1 cellular context compared by ENCODE assay signal in genomic region chr11:64971421-64972233, GRCh38.
TF ChIP-seq lines count a peak whose summit lies in the region.

TSS of gene MAJIN (minus strand) at chr11:64972108. CDS start at chr11:64959405, 12,703 bp downstream.

TF ChIP-seq in K562, 482 proteins besides CTCF, POLR2A, EP300 and RAD21 (continued from another document and continues in another):
- TF ChIP-seq MNT (conservative IDR thresholded peaks at IDR 0.05), result 0 out of 4 replicates have a peak, but pooled peaks of 1 of the 2 experiments have one; percentile 11
- TF ChIP-seq ZNF551 (CRISPR knock-in tag; IDR thresholded peaks at IDR 0.05), result no peak
- peak; percentile 96; the same call in 1 of the 2 replicates for TF ChIP-seq ATF6 (CRISPR knock-in tag; IDR thresholded peaks at IDR 0.05)
- peak; percentile 94 to 96 for TF ChIP-seq NRF1 (conservative IDR thresholded peaks at IDR 0.05 in 1 of 2, IDR thresholded peaks at IDR 0.05 in 1 of 2)
- no peak for TF ChIP-seq ZBTB43 (CRISPR knock-in tag; IDR thresholded peaks at IDR 0.05)
- no peak for TF ChIP-seq TSHZ1 (CRISPR knock-in tag; IDR thresholded peaks at IDR 0.05)
- peak; percentile 98 to 99 for TF ChIP-seq E2F6 (IDR thresholded peaks at IDR 0.05; ENCODE audit: borderline replicate concordance in 1 of 2, extremely low read depth in 1 of 2, insufficient read depth in 1 of 2, insufficient read length in 1 of 2, low read depth in 1 of 2, low read length in 1 of 2, poor library complexity in 1 of 2, severe bottlenecking in 1 of 2)
- peak; percentile 94 for TF ChIP-seq ZNF592 (IDR thresholded peaks at IDR 0.05)
- TF ChIP-seq CBFA2T3 (IDR thresholded peaks at IDR 0.05), result no peak
- TF ChIP-seq ZNF766 (CRISPR knock-in tag; conservative IDR thresholded peaks at IDR 0.05), result no peak
- no peak for TF ChIP-seq RBM25 (IDR thresholded peaks at IDR 0.05; ENCODE audit: low read depth, low read length, severe bottlenecking)
- TF ChIP-seq SFPQ (IDR thresholded peaks at IDR 0.05; ENCODE audit: low read depth, low read length), result no peak
- TF ChIP-seq MAX (CRISPR knock-in tag; IDR thresholded peaks at IDR 0.05), result peak; percentile 91
- 0 out of 2 replicates have a peak, but pooled peaks have one; percentile 66 for TF ChIP-seq FOXP1 (CRISPR knock-in tag; IDR thresholded peaks at IDR 0.05)
- TF ChIP-seq SRSF1 (IDR thresholded peaks at IDR 0.05; ENCODE audit: low read depth, low read length), result no peak
- TF ChIP-seq PHF8 (IDR thresholded peaks at IDR 0.05; ENCODE audit: borderline replicate concordance, low read length), result peak; percentile 34; the same call in 1 of the 2 replicates
- TF ChIP-seq USF2 (CRISPR knock-in tag; IDR thresholded peaks at IDR 0.05), result no peak
- TF ChIP-seq SP2 (IDR thresholded peaks at IDR 0.05; ENCODE audit: extremely low read depth, low read depth, low read length, poor library complexity, severe bottlenecking), result no peak
- TF ChIP-seq POLR2G (IDR thresholded peaks at IDR 0.05; ENCODE audit: low read depth, low read length), result peak; percentile 70
- TF ChIP-seq PCBP1 (IDR thresholded peaks at IDR 0.05; ENCODE audit: low read depth, low read length, poor library complexity, severe bottlenecking), result peak; percentile 74
- no peak for TF ChIP-seq MTF1 (CRISPR knock-in tag; IDR thresholded peaks at IDR 0.05; ENCODE audit: borderline replicate concordance)
- no peak for TF ChIP-seq ZNF717 (CRISPR knock-in tag; IDR thresholded peaks at IDR 0.05)
- peak; percentile 70; the same call in 1 of the 2 replicates for TF ChIP-seq RNF2 (IDR thresholded peaks at IDR 0.05)
- TF ChIP-seq TEAD1 (CRISPR knock-in tag; IDR thresholded peaks at IDR 0.05), result peak in 1 of 2 experiments; percentile 69; a peak in 1 of 4 replicates
- TF ChIP-seq VEZF1 (CRISPR knock-in tag; IDR thresholded peaks at IDR 0.05), result peak; percentile 15; the same call in 1 of the 2 replicates
- TF ChIP-seq BHLHE40 (IDR thresholded peaks at IDR 0.05; ENCODE audit: low read length), result peak; percentile 78
- TF ChIP-seq ZNF512 (tag; IDR thresholded peaks at IDR 0.05), result no peak; the same call in 1 of the 2 replicates
